Comparison of ENCODE assay signal across 11 cellular contexts in genomic region chr9:130266236-130267098, GRCh38. TPM values are rescaled to one million over a fixed set of nuclear protein-coding genes. Genes with fewer than 3 reads are reported as not detected.
DNase-seq lines count a peak whose midpoint lies in the region; ATAC-seq and TF ChIP-seq lines count a peak whose summit lies in the region.
"Had no signal": no experiment of that assay in that cellular context is flagged by ENCODE, and none has a peak within 500 bp of the region (broad histone marks: within the 10 kb centered on the region; RNA-seq: fewer than 3 reads in every experiment).

No MANE protein-coding gene starts in this region.

- no peak overlapping the region for H2BK15ac ChIP-seq in mesendoderm (replicated peaks; ENCODE audit: low read depth)

- H3K4me3 ChIP-seq in HUES6 (ENCODE audit: low read depth, low read length) (peak overlapping the region; percentile 68), mesendoderm (ENCODE audit: low read length) (no peak overlapping the region), stomach (peak overlapping the region; percentile 32 to 45 (median 40)), osteoblast (ENCODE audit: insufficient read depth, low read length) (no peak overlapping the region)

- no peak overlapping the region for H3K27ac Mint-ChIP-seq in endothelial cell (ENCODE audit: unreplicated experiment)

- no peaks in the 10 kb centered on the region for H3K79me1 ChIP-seq in mesendoderm (ENCODE audit: low read length)

- no peak overlapping the region for H4K5ac ChIP-seq in mesendoderm (ENCODE audit: low read length)

- H2AK5ac ChIP-seq in mesendoderm (ENCODE audit: low read length): no peak overlapping the region

- H3K9me3 Mint-ChIP-seq in endothelial cell (ENCODE audit: unreplicated experiment): no peaks in the 10 kb centered on the region

- peaks cover 4% of the 10 kb centered on the region for H3K4me1 ChIP-seq in HUES6 (ENCODE audit: control insufficient read depth, insufficient read depth, low read length)
- peaks cover 5% of the 10 kb centered on the region for H3K4me1 ChIP-seq in mesendoderm (ENCODE audit: control insufficient read depth, low read depth, low read length)
- H3K4me1 ChIP-seq in stomach: peaks cover 10 to 30% (median 18%) of the 10 kb centered on the region in 4 donors
- no peaks in the 10 kb centered on the region for H3K4me1 ChIP-seq in osteoblast (ENCODE audit: insufficient read depth, low read length)

- H3K79me2 ChIP-seq in mesendoderm (ENCODE audit: control insufficient read depth, insufficient read depth, low read length) (no peaks in the 10 kb centered on the region), osteoblast (ENCODE audit: insufficient read depth, low read length) (no peaks in the 10 kb centered on the region)

- H2BK5ac ChIP-seq in mesendoderm (ENCODE audit: low read length): no peak overlapping the region

- no peak overlapping the region for H4K8ac ChIP-seq in mesendoderm (ENCODE audit: low read depth, low read length)

- peak overlapping the region; percentile 90 for H3K4me3 Mint-ChIP-seq in endothelial cell (ENCODE audit: unreplicated experiment)

- peaks cover 51% of the 10 kb centered on the region for H3K4me1 Mint-ChIP-seq in endothelial cell (ENCODE audit: unreplicated experiment)

- no peak overlapping the region for H3K18ac ChIP-seq in mesendoderm (ENCODE audit: low read length)

- H3K27me3 ChIP-seq in HUES6 (ENCODE audit: control insufficient read depth, insufficient read depth, low read length) (peaks cover 51% of the 10 kb centered on the region), mesendoderm (ENCODE audit: insufficient read depth, low read length, poor library complexity) (no peaks in the 10 kb centered on the region), stomach (peaks cover 0 to 74% (median 43%) of the 10 kb centered on the region in 3 donors), osteoblast (ENCODE audit: insufficient read depth, low read length) (peaks cover 92% of the 10 kb centered on the region)

- intact Hi-C loops in stomach (cut with DNase I; ENCODE audit: low total_unique reads): no loop called here

- no peak for TF ChIP-seq POLR2A in stomach (IDR thresholded peaks at IDR 0.05)

- no peaks in the 10 kb centered on the region for H3K36me3 Mint-ChIP-seq in endothelial cell (ENCODE audit: low read depth, unreplicated experiment)

- no peak overlapping the region for H2BK120ac ChIP-seq in mesendoderm (ENCODE audit: low read depth, low read length)

- H3K27me3 Mint-ChIP-seq in endothelial cell (ENCODE audit: unreplicated experiment): peaks cover 20% of the 10 kb centered on the region

- H3K4ac ChIP-seq in mesendoderm (ENCODE audit: low read depth, low read length): no peak overlapping the region

- no peaks in the 10 kb centered on the region for H4K20me1 ChIP-seq in osteoblast (ENCODE audit: insufficient read depth, low read length)

- H3K23ac ChIP-seq in mesendoderm (ENCODE audit: low read length): peak overlapping the region; percentile 68

- TF ChIP-seq EP300 in stomach (IDR thresholded peaks at IDR 0.05): no peak

- peak overlapping the region; percentile 49 for H3K56ac ChIP-seq in mesendoderm (ENCODE audit: low read length)

- no peak overlapping the region for H2AFZ ChIP-seq in osteoblast (ENCODE audit: low read length)

- H3K9me3 ChIP-seq in HUES6 (ENCODE audit: control insufficient read depth, insufficient read depth, low read depth, low read length): no peaks in the 10 kb centered on the region
- H3K9me3 ChIP-seq in stomach: no peaks in the 10 kb centered on the region
- H3K9me3 ChIP-seq in osteoblast (ENCODE audit: low read depth, low read length): no peaks in the 10 kb centered on the region

- H3K36me3 ChIP-seq in HUES6 (ENCODE audit: control insufficient read depth, insufficient read depth, low read length) (no peaks in the 10 kb centered on the region), mesendoderm (ENCODE audit: control insufficient read depth, insufficient read depth, low read length) (no peaks in the 10 kb centered on the region), stomach (no peaks in the 10 kb centered on the region), osteoblast (ENCODE audit: insufficient read depth, low read length) (no peaks in the 10 kb centered on the region)

- WGBS in mesendoderm (ENCODE audit: extremely low coverage, insufficient coverage, low lambda C conversion rate): no CpG with 5 or more reads among the region's 41 CpGs
- WGBS in stomach, 5 donors: 28 to 65% (median 29%) methylated on average over 12 to 41 of the region's 41 CpGs

- DNase-seq in endothelial cell (ENCODE audit: low spot score): no peak
- peak; percentile 90 for DNase-seq in mesendoderm
- no peak for DNase-seq in stomach
- DNase-seq in osteoblast (ENCODE audit: insufficient read length, low spot score, missing footprints): no peak
- no peak for DNase-seq in NCI-H345 treated with DMSO at 0.1 percent for 48 hours (lab: John Stamatoyannopoulos, UW; ENCODE audit: unreplicated experiment)
- DNase-seq: activated T-cell treated with anti-CD3 and anti-CD28 coated beads, Interleukin-2, amount 50 U/mL, for 1 hour; NCI-H2081; stimulated activated naive CD4-positive, alpha-beta T cell treated with Interleukin-2 at 50 U/mL for 16 hours had no signal

- peak overlapping the region; percentile 66 for H3K4me2 ChIP-seq in mesendoderm (ENCODE audit: low read length)
- H3K4me2 ChIP-seq in osteoblast (ENCODE audit: insufficient read depth, low read length): no peak overlapping the region

- ATAC-seq in SK-N-SH treated with all-trans-retinoic acid at 6 μM for 48 hours (no peak), HG03439 (IDR thresholded peaks at IDR 0.05; ENCODE audit: unreplicated experiment) (no peak)

- TF ChIP-seq CTCF in endothelial cell (IDR thresholded peaks at IDR 0.05; ENCODE audit: unreplicated experiment) (no peak), stomach (IDR thresholded peaks at IDR 0.05) (no peak), osteoblast (IDR thresholded peaks at IDR 0.05; ENCODE audit: extremely low read depth, low read depth, low read length) (no peak)

- H3K9ac ChIP-seq in HUES6 (ENCODE audit: low read length): no peak overlapping the region
- peak overlapping the region; percentile 49 for H3K9ac ChIP-seq in mesendoderm (ENCODE audit: low read length)

- H3K27ac ChIP-seq in HUES6 (ENCODE audit: low read depth, low read length): no peak overlapping the region
- no peak overlapping the region for H3K27ac ChIP-seq in mesendoderm (ENCODE audit: low read depth, low read length)
- H3K27ac ChIP-seq in stomach: peak overlapping the region in 3 of 5 donors; percentile 47 to 77 (median 66)
- no peak overlapping the region for H3K27ac ChIP-seq in osteoblast (ENCODE audit: low read depth, low read length)

TF ChIP-seq in SK-N-SH treated with all-trans-retinoic acid at 6 μM for 48 hours, 23 proteins besides CTCF, POLR2A, EP300 and RAD21:
- TF ChIP-seq CSDC2 (CRISPR knock-in tag; IDR thresholded peaks at IDR 0.05) (no peak), RARB (CRISPR knock-in tag; IDR thresholded peaks at IDR 0.05) (no peak), PPARA (CRISPR knock-in tag; IDR thresholded peaks at IDR 0.05; ENCODE audit: borderline replicate concordance) (no peak), CSRNP3 (CRISPR knock-in tag; IDR thresholded peaks at IDR 0.05) (no peak), ZC3H10 (CRISPR knock-in tag; IDR thresholded peaks at IDR 0.05) (no peak), TOX (CRISPR knock-in tag; IDR thresholded peaks at IDR 0.05; ENCODE audit: borderline replicate concordance) (no peak), TCF4 (CRISPR knock-in tag; IDR thresholded peaks at IDR 0.05; ENCODE audit: borderline replicate concordance) (no peak), ISL1 (CRISPR knock-in tag; IDR thresholded peaks at IDR 0.05) (no peak), ZFP30 (CRISPR knock-in tag; IDR thresholded peaks at IDR 0.05) (no peak), TSHZ2 (CRISPR knock-in tag; IDR thresholded peaks at IDR 0.05) (no peak)
TF ChIP-seq in SK-N-SH treated with all-trans-retinoic acid at 6 μM for 48 hours: peak in this region for 0.

RNA-seq across cellular contexts. Expression of gene HMCN2, which starts 0.9 kb away (rescaled TPM):
- total RNA-seq in endothelial cell (ENCODE audit: unreplicated experiment) (29.6 TPM), stomach (10 to 100 TPM in 1 of 5 donors, 1 to 10 TPM in 4; 1.7 to 21.1 (median 7.5) TPM), osteoblast (under 0.01 TPM in 2 replicates)
- 0.46 TPM for polyA plus RNA-seq in mesendoderm (2013, experiment 1 of 2)
- 0.57 TPM for polyA plus RNA-seq in mesendoderm (2013, experiment 2 of 2)
- 1 to 10 TPM; 1.1 to 7.3 (median 1.2) TPM for polyA plus RNA-seq in stomach

Comparison
In these comparisons a context has a peak if more than half of its experiments do, and no peak if none do; other contexts are left out.
1. H3K27ac ChIP-seq: peak in stomach (3 of 5); none in HUES6 (single experiment), mesendoderm (single experiment) and osteoblast (single experiment).
2. H3K4me3 ChIP-seq: peak in HUES6 (single experiment) and stomach (4 of 4); none in mesendoderm (single experiment) and osteoblast (single experiment).